ENCODE assay signal across 8 cellular contexts in the genomic region with DNA sequence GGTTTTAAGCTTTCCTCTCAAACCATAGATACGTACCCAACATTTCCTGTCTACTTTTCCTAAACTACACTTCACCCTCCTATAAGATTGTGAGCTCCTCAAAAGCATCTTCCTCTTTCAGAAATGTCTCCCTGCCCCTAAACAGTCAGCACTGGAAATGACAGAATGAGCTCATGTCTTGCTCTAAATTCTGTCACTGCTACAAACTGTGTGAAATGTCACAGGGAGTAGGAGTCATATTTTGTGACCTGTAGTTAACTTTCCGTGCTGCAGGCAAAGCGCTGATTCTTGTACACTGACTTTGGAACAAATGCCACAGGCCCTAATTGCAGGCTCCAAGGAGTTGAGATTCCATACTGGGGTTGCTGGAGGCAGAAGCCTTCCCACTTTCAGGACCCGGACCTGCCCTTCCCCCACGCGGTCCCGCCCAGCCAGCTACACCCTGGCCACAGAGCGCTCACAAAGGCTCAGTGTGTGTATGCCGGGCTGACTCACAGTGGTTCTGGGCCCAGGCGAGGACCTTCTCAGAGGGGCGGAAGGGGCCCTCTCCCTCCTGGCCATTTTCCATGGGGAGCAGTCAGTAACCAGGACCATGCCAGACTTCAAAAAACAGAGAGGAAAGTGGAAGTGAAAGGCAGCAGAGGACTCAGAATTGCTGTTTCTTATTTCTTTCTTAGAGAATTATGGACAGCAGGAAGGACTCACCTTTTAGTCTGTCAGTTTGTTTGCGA. TPM values are rescaled to one million over a fixed set of nuclear protein-coding genes. Genes with fewer than 3 reads are reported as not detected.
DNase-seq lines count a peak whose midpoint lies in the region; ATAC-seq and TF ChIP-seq lines count a peak whose summit lies in the region.

No MANE protein-coding gene starts in this region.

- H3K27ac ChIP-seq in CD8-positive, alpha-beta T cell (ENCODE audit: low read depth, low read length): peak overlapping the region; percentile 53
- peak overlapping the region; percentile 98 for H3K27ac ChIP-seq in colonic mucosa
- peak overlapping the region; percentile 88 to 96 for H3K27ac ChIP-seq in liver (ENCODE audit: low read depth in 1 of 2, low read length in 2 of 2)

- DNase-seq in CD8-positive, alpha-beta T cell: peak in 6 of 7 experiments; percentile 29 to 61 (median 54)
- DNase-seq in M059J (ENCODE audit: low read depth): peak; percentile 94
- peak; percentile 58 for DNase-seq in activated CD4-positive, alpha-beta T cell treated with anti-CD3 and anti-CD28 coated beads, Interleukin-2, amount 10 ng/mL, durations not matched to agents 7 days and 5 days
- peak; percentile 95 for DNase-seq in colonic mucosa
- peak; percentile 48 to 60 for DNase-seq in stimulated activated CD4-positive, alpha-beta T cell treated with anti-CD3 and anti-CD28 coated beads, Interleukin-2, amount 100 ng/mL, for 48 hours

- H3K9me3 Mint-ChIP-seq in CD8-positive, alpha-beta T cell: no peaks in the 10 kb centered on the region
- H3K9me3 Mint-ChIP-seq in activated CD4-positive, alpha-beta T cell treated with anti-CD3 and anti-CD28 coated beads, Interleukin-2, amount 10 ng/mL, durations not matched to agents 7 days and 5 days: no peaks in the 10 kb centered on the region

- peaks cover 44% of the 10 kb centered on the region for H3K4me1 ChIP-seq in CD8-positive, alpha-beta T cell (ENCODE audit: insufficient read depth, low read length)
- no peaks in the 10 kb centered on the region for H3K4me1 ChIP-seq in colonic mucosa
- peaks cover 10 to 40% (median 13%) of the 10 kb centered on the region in 4 donors for H3K4me1 ChIP-seq in liver (ENCODE audit: control insufficient read depth in 4 of 4, insufficient read depth in 4 of 4, low read length in 3 of 4)

- peak in 1 of 2 donors; percentile 5 for TF ChIP-seq RAD21 in liver (IDR thresholded peaks at IDR 0.05)

- H3K4me1 Mint-ChIP-seq in CD8-positive, alpha-beta T cell (ENCODE audit: low read depth): peaks cover 27% of the 10 kb centered on the region
- H3K4me1 Mint-ChIP-seq in activated CD4-positive, alpha-beta T cell treated with anti-CD3 and anti-CD28 coated beads, Interleukin-2, amount 10 ng/mL, durations not matched to agents 7 days and 5 days: peaks cover 42% of the 10 kb centered on the region

- 11% methylated on average over 12 of the region's 12 CpGs for WGBS in liver

- intact Hi-C loops in CD8-positive, alpha-beta T cell (cut with DNase I, micrococcal nuclease): loop anchor here (1.0 to 2.0 kb wide), 3 partner anchors 24 to 62 kb away; a partner anchor contains a TSS
- intact Hi-C loops in colonic mucosa (cut with DNase I): no loop called here

- no peak for TF ChIP-seq CTCF in CD8-positive, alpha-beta T cell (IDR thresholded peaks at IDR 0.05)
- TF ChIP-seq CTCF in colonic mucosa (IDR thresholded peaks at IDR 0.05) (no peak), liver (IDR thresholded peaks at IDR 0.05; ENCODE audit: low read depth, low read length, missing input control) (no peak)

- CTCF ChIA-PET in CD8-positive, alpha-beta T cell (lab: Charles Lee): interaction anchor here (1.0 to 1.5 kb wide), 5 partner anchors 22 to 164 kb away, joined by 3 to 7 read pairs (median 5); a partner anchor contains a TSS
- CTCF ChIA-PET in activated CD4-positive, alpha-beta T cell treated with anti-CD3 and anti-CD28 coated beads, Interleukin-2, amount 10 ng/mL, durations not matched to agents 7 days and 5 days (lab: Charles Lee): interaction anchor here (0.6 to 1.7 kb wide), 16 partner anchors 9 to 171 kb away, joined by 3 to 8 read pairs (median 4); a partner anchor contains a TSS

- POLR2A ChIA-PET in CD8-positive, alpha-beta T cell (lab: Charles Lee): interaction anchor here (0.7 to 1.1 kb wide), 2 partner anchors 21 to 24 kb away, joined by 3 to 7 read pairs; a partner anchor contains a TSS
- POLR2A ChIA-PET in activated CD4-positive, alpha-beta T cell treated with anti-CD3 and anti-CD28 coated beads, Interleukin-2, amount 10 ng/mL, durations not matched to agents 7 days and 5 days (lab: Charles Lee): interaction anchor here (0.5 to 1.1 kb wide), 5 partner anchors 11 to 138 kb away, joined by 3 to 9 read pairs (median 5); no protein-coding TSS in a partner anchor

- H3K4me3 Mint-ChIP-seq in CD8-positive, alpha-beta T cell: peak overlapping the region; percentile 49
- H3K4me3 Mint-ChIP-seq in activated CD4-positive, alpha-beta T cell treated with anti-CD3 and anti-CD28 coated beads, Interleukin-2, amount 10 ng/mL, durations not matched to agents 7 days and 5 days: peak overlapping the region; percentile 57

- peak overlapping the region; percentile 33 for H3K4me3 ChIP-seq in CD8-positive, alpha-beta T cell (ENCODE audit: low read depth, low read length)
- no peak overlapping the region for H3K4me3 ChIP-seq in colonic mucosa
- no peak overlapping the region for H3K4me3 ChIP-seq in liver (ENCODE audit: low read depth in 1 of 3, low read length in 3 of 3)

- H3K27ac Mint-ChIP-seq in CD8-positive, alpha-beta T cell: peak overlapping the region; percentile 93
- no peak overlapping the region for H3K27ac Mint-ChIP-seq in activated CD4-positive, alpha-beta T cell treated with anti-CD3 and anti-CD28 coated beads, Interleukin-2, amount 10 ng/mL, durations not matched to agents 7 days and 5 days

- ATAC-seq in CD8-positive, alpha-beta T cell: peak; percentile 63
- ATAC-seq in HG02840 (IDR thresholded peaks at IDR 0.05; ENCODE audit: low FRiP score, unreplicated experiment) (no peak), HG02678 (IDR thresholded peaks at IDR 0.05; ENCODE audit: unreplicated experiment) (no peak)

- no peaks in the 10 kb centered on the region for H3K27me3 ChIP-seq in CD8-positive, alpha-beta T cell (ENCODE audit: insufficient read depth, low read length)
- H3K27me3 ChIP-seq in colonic mucosa: no peaks in the 10 kb centered on the region
- no peaks in the 10 kb centered on the region for H3K27me3 ChIP-seq in liver (ENCODE audit: control insufficient read depth in 4 of 4, insufficient read depth in 4 of 4, low read length in 3 of 4)

- H3K27me3 Mint-ChIP-seq in CD8-positive, alpha-beta T cell (ENCODE audit: low read depth): no peaks in the 10 kb centered on the region
- no peaks in the 10 kb centered on the region for H3K27me3 Mint-ChIP-seq in activated CD4-positive, alpha-beta T cell treated with anti-CD3 and anti-CD28 coated beads, Interleukin-2, amount 10 ng/mL, durations not matched to agents 7 days and 5 days

- no peaks in the 10 kb centered on the region for H3K36me3 ChIP-seq in CD8-positive, alpha-beta T cell (ENCODE audit: insufficient read depth, low read length)
- H3K36me3 ChIP-seq in colonic mucosa: no peaks in the 10 kb centered on the region
- no peaks in the 10 kb centered on the region for H3K36me3 ChIP-seq in liver (ENCODE audit: control insufficient read depth in 4 of 4, insufficient read depth in 3 of 4, low read depth in 1 of 4, low read length in 3 of 4)

- H3K36me3 Mint-ChIP-seq in CD8-positive, alpha-beta T cell: no peaks in the 10 kb centered on the region
- H3K36me3 Mint-ChIP-seq in activated CD4-positive, alpha-beta T cell treated with anti-CD3 and anti-CD28 coated beads, Interleukin-2, amount 10 ng/mL, durations not matched to agents 7 days and 5 days (ENCODE audit: low read depth): peaks cover 8% of the 10 kb centered on the region

- H3K9me3 ChIP-seq in CD8-positive, alpha-beta T cell (ENCODE audit: low read length): no peaks in the 10 kb centered on the region
- no peaks in the 10 kb centered on the region for H3K9me3 ChIP-seq in colonic mucosa
- H3K9me3 ChIP-seq in liver (ENCODE audit: control insufficient read depth in 4 of 4, low read length in 3 of 4): no peaks in the 10 kb centered on the region

- H3K9ac ChIP-seq in colonic mucosa (ENCODE audit: low read depth in 2 of 2, low read length in 2 of 2) (peak overlapping the region; percentile 76 to 77), liver (ENCODE audit: low read depth in 1 of 2, low read length in 2 of 2) (peak overlapping the region; percentile 10 to 83)

TF ChIP-seq in liver, 16 proteins besides CTCF, POLR2A, EP300 and RAD21 (continues in another document):
- TF ChIP-seq FOXA1 (IDR thresholded peaks at IDR 0.05) (no peak), RXRA (IDR thresholded peaks at IDR 0.05) (peak; percentile 87 to 92), EGR1 (IDR thresholded peaks at IDR 0.05; ENCODE audit: low read depth in 2 of 2) (no peak), FOXA2 (IDR thresholded peaks at IDR 0.05) (peak; percentile 25), SP1 (IDR thresholded peaks at IDR 0.05) (peak; percentile 78), NR2F2 (IDR thresholded peaks at IDR 0.05) (peak; percentile 45), TAF1 (conservative IDR thresholded peaks at IDR 0.05) (no peak), HNF4A (conservative IDR thresholded peaks at IDR 0.05) (peak in 1 of 2 donors; percentile 9), YY1 (IDR thresholded peaks at IDR 0.05) (peak; percentile 63)
- TF ChIP-seq, protein P1, sequence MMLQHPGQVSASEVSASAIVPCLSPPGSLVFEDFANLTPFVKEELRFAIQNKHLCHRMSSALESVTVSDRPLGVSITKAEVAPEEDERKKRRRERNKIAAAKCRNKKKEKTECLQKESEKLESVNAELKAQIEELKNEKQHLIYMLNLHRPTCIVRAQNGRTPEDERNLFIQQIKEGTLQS (IDR thresholded peaks at IDR 0.05): no peak
- TF ChIP-seq, protein P2, sequence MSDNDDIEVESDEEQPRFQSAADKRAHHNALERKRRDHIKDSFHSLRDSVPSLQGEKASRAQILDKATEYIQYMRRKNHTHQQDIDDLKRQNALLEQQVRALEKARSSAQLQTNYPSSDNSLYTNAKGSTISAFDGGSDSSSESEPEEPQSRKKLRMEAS (IDR thresholded peaks at IDR 0.05): peak; percentile 27

RNA-seq across cellular contexts. Expression of a gene that starts 24.1 kb away (rescaled TPM):
- 1 to 10 TPM; 5.4 TPM for total RNA-seq in CD8-positive, alpha-beta T cell
- 216 and 263 TPM in 2 replicates for total RNA-seq in M059J (2014; rRNA removed; shearing (Covaris generic))
- total RNA-seq in activated CD4-positive, alpha-beta T cell treated with anti-CD3 and anti-CD28 coated beads, Interleukin-2, amount 10 ng/mL, durations not matched to agents 7 days and 5 days: 100 to 1,000 TPM; 117 to 129 TPM
- 100 to 1,000 TPM; 159 to 513 TPM for total RNA-seq in colonic mucosa
- total RNA-seq in liver: 1,000 to 10,000 TPM in 1 of 2 donors, 100 to 1,000 TPM in 1; 130 to 1,255 TPM
- 100 to 1,000 TPM in 1 of 2 donors, 10 to 100 TPM in 1; 43.4 to 338 TPM for polyA plus RNA-seq in liver

RNA-seq across cellular contexts. Expression of a gene that starts 41.1 kb away (rescaled TPM):
- total RNA-seq in CD8-positive, alpha-beta T cell: under 1 TPM in 1 of 2 experiments, not detected in 1; 0.14 TPM
- not detected in 2 replicates for total RNA-seq in M059J (2014; rRNA removed; shearing (Covaris generic))
- total RNA-seq in activated CD4-positive, alpha-beta T cell treated with anti-CD3 and anti-CD28 coated beads, Interleukin-2, amount 10 ng/mL, durations not matched to agents 7 days and 5 days: not detected
- total RNA-seq in colonic mucosa: under 1 TPM; 0.50 to 0.52 TPM
- under 1 TPM; 0.08 to 0.14 TPM for total RNA-seq in liver
- polyA plus RNA-seq in liver: under 1 TPM; 0.06 to 0.15 TPM

Comparison
In these comparisons a context has a peak if more than half of its experiments do, and no peak if none do; other contexts are left out.
1. RNA of a gene that starts 24.1 kb away (total RNA-seq): 130 to 1,255 TPM in liver, 159 to 513 TPM in colonic mucosa, 216 to 263 TPM in M059J and 117 to 129 TPM in activated CD4-positive, alpha-beta T cell treated with anti-CD3 and anti-CD28 coated beads, Interleukin-2, amount 10 ng/mL, durations not matched to agents 7 days and 5 days; 5.4 TPM in CD8-positive, alpha-beta T cell; every median in the first group is over 10 times any median in the second.
2. Peak in every context shown above with its lines, with median percentiles within 50 percentile points of each other: DNase-seq and H3K27ac ChIP-seq.